25 cellular contexts compared by ENCODE assay signal in genomic region chr14:53847881-53848280, GRCh38.
"Had no signal": no experiment of that assay in that cellular context is flagged by ENCODE, and none has a peak within 500 bp of the region (broad histone marks: within the 10 kb centered on the region; RNA-seq: fewer than 3 reads in every experiment).

No MANE protein-coding gene starts in this region.

- H3K4me2 ChIP-seq: neural progenitor cell, smooth muscle cell had no signal

- ATAC-seq: natural killer cell; right lobe of liver; stimulated activated memory B cell treated with anti-CD40 and anti-IgM and Interleukin-4, amounts not matched to agents 10 μg/mL and 1 μg/mL and 100 μg/mL, for 72 hours; stimulated activated naive CD8-positive, alpha-beta T cell treated with anti-CD3 and anti-CD28 coated beads, Interleukin-15, amount 100 ng/mL, for 72 hours had no signal

- H3K4me3 ChIP-seq: left ventricle myocardium inferior, lung, neural progenitor cell, ovary, right atrium auricular region, right lobe of liver, smooth muscle cell, tibial nerve, upper lobe of left lung had no signal

- H3K27ac ChIP-seq: left ventricle myocardium inferior, neural progenitor cell, neutrophil, ovary, right atrium auricular region, right lobe of liver, tibial nerve, upper lobe of left lung had no signal

- H3K27me3 ChIP-seq: neural progenitor cell, neutrophil, ovary, right atrium auricular region, right lobe of liver, tibial nerve, upper lobe of left lung had no signal

- DNase-seq: hypothalamus; immature natural killer cell; left ventricle myocardium inferior; mesendoderm; naive B cell; natural killer cell; nephron progenitor cell; occipital lobe; ovary; right lobe of liver; stimulated activated CD4-positive, alpha-beta T cell treated with anti-CD3 and anti-CD28 coated beads, Interleukin-1b, Interleukin-23, amount 100 ng/mL, for 48 hours; stimulated activated CD4-positive, alpha-beta T cell treated with anti-CD3 and anti-CD28 coated beads, Interleukin-2, amount 100 ng/mL, for 48 hours; stimulated activated CD4-positive, alpha-beta T cell treated with anti-CD3 and anti-CD28 coated beads, Interleukin-4, amount 100 ng/mL, for 4 hours; stimulated activated CD8-positive, alpha-beta memory T cell treated with anti-CD3 and anti-CD28 coated beads, Interleukin-4, amount 100 ng/mL, for 48 hours; stimulated activated naive CD4-positive, alpha-beta T cell treated with Interleukin-2 at 50 U/mL for 16 hours; stimulated activated naive CD8-positive, alpha-beta T cell treated with anti-CD3 and anti-CD28 coated beads, Interleukin-15, amount 100 ng/mL, for 72 hours; substantia nigra; upper lobe of left lung had no signal

- H3K36me3 ChIP-seq: left ventricle myocardium inferior, neural progenitor cell, neutrophil, ovary, right atrium auricular region, right lobe of liver, tibial nerve, upper lobe of left lung had no signal

- H2AFZ ChIP-seq: neural progenitor cell had no signal

- H3K9me3 ChIP-seq: left ventricle myocardium inferior, neutrophil, ovary, right atrium auricular region, right lobe of liver, tibial nerve, upper lobe of left lung had no signal

- H3K9ac ChIP-seq: neural progenitor cell had no signal

- H3K4me1 ChIP-seq: neural progenitor cell, right atrium auricular region, right lobe of liver, upper lobe of left lung had no signal
